Comparison of ENCODE assay signal across 20 cellular contexts in genomic region chr5:1796371-1797108, GRCh38. TPM values are rescaled to one million over a fixed set of nuclear protein-coding genes. Genes with fewer than 3 reads are reported as not detected.
DNase-seq lines count a peak whose midpoint lies in the region; ATAC-seq, FAIRE-seq and TF ChIP-seq lines count a peak whose summit lies in the region.
"Had no signal": no experiment of that assay in that cellular context is flagged by ENCODE, and none has a peak within 500 bp of the region (broad histone marks: within the 10 kb centered on the region; RNA-seq: fewer than 3 reads in every experiment).

No MANE protein-coding gene starts in this region.

- no peak for TF ChIP-seq EP300 in GM12878 (IDR thresholded peaks at IDR 0.05; ENCODE audit: borderline replicate concordance in 1 of 2, control insufficient read depth in 1 of 2, low read depth in 2 of 2, low read length in 2 of 2)

- no peak overlapping the region for H2AK5ac ChIP-seq in neuronal stem cell (ENCODE audit: low read depth, low read length)

- peaks cover 33% of the 10 kb centered on the region for H3K36me3 Mint-ChIP-seq in activated CD8-positive, alpha-beta memory T cell treated with anti-CD3 and anti-CD28 coated beads, Interleukin-2, amount 10 ng/mL, durations not matched to agents 7 days and 5 days

- H3K79me2 ChIP-seq in DND-41 (ENCODE audit: insufficient read depth, low read length) (peaks cover 38% of the 10 kb centered on the region), GM12878 (ENCODE audit: control insufficient read depth, insufficient read depth, low read length) (peaks cover 49% of the 10 kb centered on the region)

- TF ChIP-seq CTCF in DND-41 (IDR thresholded peaks at IDR 0.05; ENCODE audit: borderline replicate concordance, extremely low read depth, low read length, poor library complexity, severe bottlenecking) (no peak), GM12878 (IDR thresholded peaks at IDR 0.05 in 2 of 3, conservative IDR thresholded peaks at IDR 0.05 in 1 of 3; ENCODE audit: control insufficient read depth in 2 of 3, extremely low read depth in 1 of 3, insufficient read depth in 1 of 3, low read depth in 3 of 3, low read length in 3 of 3) (no peak), kidney (IDR thresholded peaks at IDR 0.05; ENCODE audit: borderline replicate concordance, extremely low read depth, insufficient read depth) (no peak)

- H3K4me1 ChIP-seq in DND-41 (ENCODE audit: insufficient read depth, low read length) (peaks cover 29% of the 10 kb centered on the region), GM12878 (ENCODE audit: control insufficient read depth, insufficient read depth, low read length) (peaks cover 36% of the 10 kb centered on the region), neuronal stem cell (ENCODE audit: control insufficient read depth in 2 of 2, insufficient read depth in 1 of 2, low read depth in 1 of 2, low read length in 2 of 2) (peaks cover 3 to 5% of the 10 kb centered on the region in 2 donors), kidney (ENCODE audit: control insufficient read depth in 1 of 2, insufficient read depth in 1 of 2, low read depth in 1 of 2, low read length in 2 of 2) (peaks cover 5 to 6% of the 10 kb centered on the region in 2 donors)
- H3K4me1 ChIP-seq: BE2C had no signal

- H3K27ac Mint-ChIP-seq in activated CD8-positive, alpha-beta memory T cell treated with anti-CD3 and anti-CD28 coated beads, Interleukin-2, amount 10 ng/mL, durations not matched to agents 7 days and 5 days, result peak overlapping the region; percentile 12

- WGBS in GM12878 (ENCODE audit: insufficient coverage, insufficient replicate concordance, low lambda C conversion rate, missing lambda C conversion rate), result 80% methylated on average over 21 of the region's 21 CpGs
- no CpG with 5 or more reads among the region's 21 CpGs for WGBS in neuronal stem cell (ENCODE audit: extremely low coverage in 2 of 2, insufficient read length in 2 of 2, insufficient replicate concordance in 1 of 2), 2 donors

- no peak overlapping the region for H4K91ac ChIP-seq in neuronal stem cell (ENCODE audit: low read depth, low read length, poor library complexity)

- H4K8ac ChIP-seq in neuronal stem cell (ENCODE audit: low read depth, low read length), result no peak overlapping the region

- H2AFZ ChIP-seq in DND-41 (ENCODE audit: low read depth, low read length), result no peak overlapping the region
- H2AFZ ChIP-seq in GM12878 (ENCODE audit: control insufficient read depth, low read depth, low read length), result no peak overlapping the region
- no peak overlapping the region for H2AFZ ChIP-seq in neuronal stem cell (ENCODE audit: low read length)

- H3K9ac ChIP-seq in DND-41 (ENCODE audit: low read depth, low read length), result no peak overlapping the region
- no peak overlapping the region for H3K9ac ChIP-seq in GM12878 (ENCODE audit: control insufficient read depth, insufficient read depth, low read length)
- H3K9ac ChIP-seq in neuronal stem cell (ENCODE audit: low read depth, low read length, poor library complexity), result peak overlapping the region; percentile 15
- H3K9ac ChIP-seq in kidney (ENCODE audit: low read length in 2 of 2), result no peak overlapping the region

- H3K4me3 ChIP-seq in DND-41 (ENCODE audit: low read depth in 1 of 2, low read length in 2 of 2) (no peak overlapping the region), GM12878 (no peak overlapping the region), neuronal stem cell (ENCODE audit: low read length in 2 of 2) (no peak overlapping the region), kidney (ENCODE audit: low read length in 2 of 2) (no peak overlapping the region)
- H3K4me3 ChIP-seq: A549, heart left ventricle, mucosa of descending colon had no signal

- H3K4me1 Mint-ChIP-seq in activated CD8-positive, alpha-beta memory T cell treated with anti-CD3 and anti-CD28 coated beads, Interleukin-2, amount 10 ng/mL, durations not matched to agents 7 days and 5 days, result peaks cover 67% of the 10 kb centered on the region

- H3K27ac ChIP-seq in DND-41 (ENCODE audit: low read length) (no peak overlapping the region), GM12878 (ENCODE audit: control insufficient read depth, insufficient read depth) (no peak overlapping the region), neuronal stem cell (replicated peaks; ENCODE audit: low read length) (no peak overlapping the region), kidney (ENCODE audit: low read depth in 2 of 2, low read length in 2 of 2) (no peak overlapping the region)
- H3K27ac ChIP-seq: A549, heart left ventricle had no signal

- no peak overlapping the region for H3K4me3 Mint-ChIP-seq in activated CD8-positive, alpha-beta memory T cell treated with anti-CD3 and anti-CD28 coated beads, Interleukin-2, amount 10 ng/mL, durations not matched to agents 7 days and 5 days

- intact Hi-C loops in GM12878 (cut with micrococcal nuclease; ENCODE audit: unreplicated experiment), result loop anchor here (10.0 kb wide), 1 partner anchor 482 kb away; no protein-coding TSS in a partner anchor
- intact Hi-C loops in kidney (cut with DNase I), result no loop called here

- H3K14ac ChIP-seq in neuronal stem cell (ENCODE audit: low read length), result no peak overlapping the region

- H3K79me1 ChIP-seq in neuronal stem cell (ENCODE audit: low read depth, low read length), result peaks cover 11% of the 10 kb centered on the region

- BruUV-seq in GM12878 (replicated peaks; lab: Mats Ljungman, UMichigan), result no TSS peak

- no peaks in the 10 kb centered on the region for H3K9me3 ChIP-seq in DND-41 (ENCODE audit: insufficient read depth, low read length, severe bottlenecking)
- H3K9me3 ChIP-seq in GM12878 (replicated peaks; ENCODE audit: control insufficient read depth, insufficient read depth, low read length), result no peaks in the 10 kb centered on the region
- H3K9me3 ChIP-seq in neuronal stem cell (replicated peaks in 1 of 2; ENCODE audit: control insufficient read depth in 2 of 2, insufficient read depth in 1 of 2, low read depth in 1 of 2, low read length in 2 of 2), result no peaks in the 10 kb centered on the region
- peaks cover 0 to 3% of the 10 kb centered on the region in 2 donors for H3K9me3 ChIP-seq in kidney (ENCODE audit: control insufficient read depth in 1 of 2, low read length in 2 of 2)
- H3K9me3 ChIP-seq: A549, BE2C, heart left ventricle, mucosa of descending colon had no signal

- H4K20me1 ChIP-seq in DND-41 (ENCODE audit: insufficient read depth, low read length) (peaks cover 31% of the 10 kb centered on the region; the same call in 1 of the 2 replicates), GM12878 (ENCODE audit: control insufficient read depth, insufficient read depth) (no peaks in the 10 kb centered on the region)

- POLR2A ChIA-PET in GM12878 (lab: Charles Lee), result no interaction called here

- in situ Hi-C loops in GM12878 (cut with MboI), result loop anchor here (5.0 kb wide), 1 partner anchor 309 kb away; no protein-coding TSS in a partner anchor

- H3K18ac ChIP-seq in neuronal stem cell (ENCODE audit: low read length), result peak overlapping the region; percentile 37

- H3K9me3 Mint-ChIP-seq in activated CD8-positive, alpha-beta memory T cell treated with anti-CD3 and anti-CD28 coated beads, Interleukin-2, amount 10 ng/mL, durations not matched to agents 7 days and 5 days (ENCODE audit: low read depth), result no peaks in the 10 kb centered on the region

- peaks cover 26% of the 10 kb centered on the region for H3K36me3 ChIP-seq in DND-41 (ENCODE audit: insufficient read depth, low read length)
- H3K36me3 ChIP-seq in GM12878 (ENCODE audit: control insufficient read depth in 2 of 2, insufficient read depth in 2 of 2, low read length in 1 of 2), result peaks cover 13 to 21% of the 10 kb centered on the region in 2 experiments
- H3K36me3 ChIP-seq in neuronal stem cell (replicated peaks in 1 of 2; ENCODE audit: control insufficient read depth in 2 of 2, insufficient read depth in 2 of 2, low read length in 2 of 2), result peaks cover 16 to 32% of the 10 kb centered on the region in 2 donors
- H3K36me3 ChIP-seq in kidney (ENCODE audit: control insufficient read depth in 1 of 2, insufficient read depth in 2 of 2, low read length in 2 of 2), result peaks cover 0 to 18% of the 10 kb centered on the region in 2 donors

- TF ChIP-seq RAD21 in GM12878 (IDR thresholded peaks at IDR 0.05; ENCODE audit: insufficient read depth, low read depth, low read length), result no peak

- H3K4ac ChIP-seq in neuronal stem cell (ENCODE audit: low read length), result no peak overlapping the region

- CTCF ChIA-PET in activated CD8-positive, alpha-beta memory T cell treated with anti-CD3 and anti-CD28 coated beads, Interleukin-2, amount 10 ng/mL, durations not matched to agents 7 days and 5 days (lab: Charles Lee), result no interaction called here
- CTCF ChIA-PET in GM12878 (lab: Yijun Ruan, JAX), result no interaction called here

- H3K27me3 Mint-ChIP-seq in activated CD8-positive, alpha-beta memory T cell treated with anti-CD3 and anti-CD28 coated beads, Interleukin-2, amount 10 ng/mL, durations not matched to agents 7 days and 5 days, result no peaks in the 10 kb centered on the region

- H2BK5ac ChIP-seq in neuronal stem cell (ENCODE audit: low read length), result no peak overlapping the region

- ATAC-seq in activated CD8-positive, alpha-beta memory T cell treated with anti-CD3 and anti-CD28 coated beads, Interleukin-2, amount 10 ng/mL, durations not matched to agents 7 days and 5 days, result no peak
- ATAC-seq in DND-41 (ENCODE audit: insufficient read depth, low read depth) (no peak), GM12878 (no peak)
- ATAC-seq: A549, heart left ventricle, left lobe of liver, mucosa of descending colon had no signal

- peak overlapping the region; percentile 34 for H3K23ac ChIP-seq in neuronal stem cell (ENCODE audit: low read depth, low read length, poor library complexity)

- RAD21 ChIA-PET in GM12878 (lab: Charles Lee; ENCODE audit: unreplicated experiment), result no interaction called here

- H3K4me2 ChIP-seq in DND-41 (ENCODE audit: insufficient read depth, low read length) (peak overlapping the region; percentile 99), GM12878 (ENCODE audit: control insufficient read depth, insufficient read depth) (peak overlapping the region; percentile 98), neuronal stem cell (ENCODE audit: insufficient read depth, low read length, poor library complexity, severe bottlenecking) (no peak overlapping the region)
- H3K4me2 ChIP-seq: A549 had no signal

- TF ChIP-seq POLR2A in GM12878 (IDR thresholded peaks at IDR 0.05; ENCODE audit: low read depth, low read length), result peak; percentile 58

- no peak overlapping the region for H2BK12ac ChIP-seq in neuronal stem cell (ENCODE audit: low read length)

- SMC1A ChIA-PET in GM12878 (lab: Charles Lee; ENCODE audit: uncharacterized antibody, unreplicated experiment), result interaction anchor here (0.9 kb wide), 1 partner anchor 24 kb away, joined by 3 read pairs; no protein-coding TSS in a partner anchor

- DNase-seq in activated CD8-positive, alpha-beta memory T cell treated with anti-CD3 and anti-CD28 coated beads, Interleukin-2, amount 10 ng/mL, durations not matched to agents 7 days and 5 days, result no peak
- DNase-seq in activated CD8-positive, alpha-beta memory T cell treated with anti-CD3 and anti-CD28 coated beads for 24 hours, result no peak
- DNase-seq in DND-41 (no peak), GM12878 (ENCODE audit: low read depth, low spot score) (no peak), neuronal stem cell (ENCODE audit: low spot score) (no peak), COLO668 (lab: John Stamatoyannopoulos, UW; ENCODE audit: unreplicated experiment) (no peak), kidney (no peak), glomerular visceral epithelial cell (ENCODE audit: extremely low spot score) (no peak)
- DNase-seq: amniotic stem cell; BE2C; dermis blood vessel endothelial cell; heart left ventricle; mucosa of descending colon; NCI-H1694 treated with DMSO at 0.1 percent for 48 hours; NCI-H526 treated with DMSO at 0.1 percent for 48 hours; nucleus accumbens; stimulated activated CD4-positive, alpha-beta T cell treated with anti-CD3 and anti-CD28 coated beads, Interleukin-12 subunit alpha, Interleukin-12 subunit beta, amount 100 ng/mL, for 4 hours had no signal

- no peak overlapping the region for H2BK120ac ChIP-seq in neuronal stem cell (ENCODE audit: low read depth, low read length)

- H3K27me3 ChIP-seq in DND-41 (ENCODE audit: insufficient read depth, low read length, poor library complexity) (no peaks in the 10 kb centered on the region), GM12878 (replicated peaks in 1 of 2; ENCODE audit: control insufficient read depth in 2 of 2, insufficient read depth in 2 of 2, low read length in 1 of 2) (no peaks in the 10 kb centered on the region), neuronal stem cell (ENCODE audit: control insufficient read depth in 3 of 3, insufficient read depth in 3 of 3, low read depth in 1 of 3, low read length in 3 of 3) (no peaks in the 10 kb centered on the region)
- H3K27me3 ChIP-seq: BE2C, heart left ventricle had no signal

- no peak overlapping the region for H2BK15ac ChIP-seq in neuronal stem cell (ENCODE audit: low read length)

- FAIRE-seq in GM12878 (lab: Jason Lieb, UNC), result no peak
- FAIRE-seq in kidney (lab: Jason Lieb, UNC), result no peak
- FAIRE-seq: A549, urothelium cell line had no signal

RNA-seq across cellular contexts. Expression of gene MRPL36, which starts 3.1 kb away (rescaled TPM):
- 10 to 100 TPM; 62.0 to 84.7 TPM for total RNA-seq in activated CD8-positive, alpha-beta memory T cell treated with anti-CD3 and anti-CD28 coated beads, Interleukin-2, amount 10 ng/mL, durations not matched to agents 7 days and 5 days
- 10.8 and 11.5 TPM in 2 replicates for total RNA-seq in GM12878 (2013; cell fraction: nucleolus; rRNA removed)
- 106 and 109 TPM in 2 replicates for total RNA-seq in GM12878 (2014; rRNA removed)
- 86.8 and 103 TPM in 2 replicates for total RNA-seq in GM12878 (2014; rRNA removed; fragmentation: Illumina TruSeq; extraction: Trizol)
- total RNA-seq in GM12878 (2021), result 89.2 and 95.9 TPM in 2 replicates
- polyA plus RNA-seq in GM12878 (2011; ENCODE audit: low read depth), result 83.9 TPM
- 93.2 and 130 TPM in 2 replicates for polyA plus RNA-seq in GM12878 (2011; rRNA removed)
- 93.4 and 134 TPM in 2 replicates for polyA plus RNA-seq in GM12878 (2011; cell fraction: cytosol; rRNA removed)
- polyA plus RNA-seq in GM12878 (2011; cell fraction: nucleus; rRNA removed), result 68.3 and 75.4 TPM in 2 replicates
- polyA plus RNA-seq in GM12878 (2012), result 82.7 and 85.4 TPM in 2 replicates
- polyA plus RNA-seq in GM12878 (2014; fragmentation: Illumina TruSeq; extraction: Trizol), result 47.1 and 105 TPM in 2 replicates
- 100 to 1,000 TPM; 510 to 559 TPM for polyA plus RNA-seq in GM12878 (2014; fragmentation: Nextera tagmentation; extraction: Ambion mirVana)
- polyA plus RNA-seq in GM12878 (2014; rRNA removed), result 156 and 175 TPM in 2 replicates
- 100 to 1,000 TPM; 219 to 221 TPM for polyA plus RNA-seq in GM12878 (2016; fragmentation: Nextera tagmentation; extraction: Ambion mirVana)
- 47.8 and 60.0 TPM in 2 replicates for polyA minus RNA-seq in GM12878 (2011; rRNA and poly(A)+ RNA removed)
- 21.2 and 24.9 TPM in 2 replicates for polyA minus RNA-seq in GM12878 (2011; cell fraction: cytosol; rRNA and poly(A)+ RNA removed)
- polyA minus RNA-seq in GM12878 (2011; cell fraction: nucleus; rRNA and poly(A)+ RNA removed), result 29.1 and 36.6 TPM in 2 replicates
- polyA plus RNA-seq in neuronal stem cell (2013, experiment 1 of 2), result 54.5 TPM
- polyA plus RNA-seq in neuronal stem cell (2013, experiment 2 of 2), result 56.1 TPM
- total RNA-seq in kidney, result 29.6 TPM
- polyA plus RNA-seq in kidney (ENCODE audit: insufficient read depth, low read depth, low replicate concordance), result 96.7 TPM

RNA-seq across cellular contexts. Expression of gene NDUFS6, which starts 4.7 kb away (rescaled TPM):
- 10 to 100 TPM; 35.2 to 37.5 TPM for total RNA-seq in activated CD8-positive, alpha-beta memory T cell treated with anti-CD3 and anti-CD28 coated beads, Interleukin-2, amount 10 ng/mL, durations not matched to agents 7 days and 5 days
- total RNA-seq in GM12878 (2013; cell fraction: nucleolus; rRNA removed), result 4.4 and 7.1 TPM in 2 replicates
- total RNA-seq in GM12878 (2014; rRNA removed) (55.3 and 57.1 TPM in 2 replicates), GM12878 (2014; rRNA removed; fragmentation: Illumina TruSeq; extraction: Trizol) (49.5 and 60.4 TPM in 2 replicates), GM12878 (2021) (56.4 and 57.5 TPM in 2 replicates), kidney (31.1 TPM)
- polyA plus RNA-seq in GM12878 (2011; ENCODE audit: low read depth), result 14.7 TPM
- polyA plus RNA-seq in GM12878 (2011; rRNA removed) (35.6 and 38.7 TPM in 2 replicates), GM12878 (2014; fragmentation: Illumina TruSeq; extraction: Trizol) (12.1 and 29.4 TPM in 2 replicates), GM12878 (2014; fragmentation: Nextera tagmentation; extraction: Ambion mirVana) (10 to 100 TPM; 20.7 to 59.0 TPM), GM12878 (2014; rRNA removed) (80.9 and 98.9 TPM in 2 replicates), GM12878 (2016; fragmentation: Nextera tagmentation; extraction: Ambion mirVana) (100 to 1,000 TPM; 195 to 213 TPM), kidney (ENCODE audit: insufficient read depth, low read depth, low replicate concordance) (164 TPM)
- 88.2 and 134 TPM in 2 replicates for polyA plus RNA-seq in GM12878 (2011; cell fraction: cytosol; rRNA removed)
- polyA plus RNA-seq in GM12878 (2011; cell fraction: nucleus; rRNA removed), result 38.2 and 92.1 TPM in 2 replicates
- 47.9 and 84.2 TPM in 2 replicates for polyA plus RNA-seq in GM12878 (2012)
- polyA minus RNA-seq in GM12878 (2011; rRNA and poly(A)+ RNA removed), result 11.6 and 15.6 TPM in 2 replicates
- 13.9 and 24.0 TPM in 2 replicates for polyA minus RNA-seq in GM12878 (2011; cell fraction: cytosol; rRNA and poly(A)+ RNA removed)
- polyA minus RNA-seq in GM12878 (2011; cell fraction: nucleus; rRNA and poly(A)+ RNA removed), result 8.9 and 20.6 TPM in 2 replicates
- polyA plus RNA-seq in neuronal stem cell (2013, experiment 1 of 2), result 149 TPM
- 147 TPM for polyA plus RNA-seq in neuronal stem cell (2013, experiment 2 of 2)
